In the genomic region with DNA sequence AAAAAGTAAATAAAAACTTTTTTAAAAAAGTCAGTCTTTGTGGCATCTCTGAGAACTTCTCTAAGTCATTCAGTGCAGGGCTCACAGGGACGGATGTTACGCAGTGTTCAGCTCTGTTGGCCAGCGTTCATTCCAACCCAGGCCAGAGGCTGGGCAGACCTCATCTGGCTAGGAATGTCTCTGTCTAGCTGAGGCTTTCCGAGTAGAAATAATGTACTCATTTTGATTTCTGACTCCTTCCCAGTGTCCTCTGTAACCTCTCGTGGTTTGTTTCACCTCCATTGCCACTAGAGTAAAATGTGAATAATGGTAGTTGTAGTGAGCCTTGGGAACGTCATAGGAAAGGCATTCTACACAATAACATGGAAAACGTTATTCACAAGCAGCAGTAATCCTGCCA, we compare ENCODE assay signal across 26 cellular contexts.
A peak's percentile ranks its signal among the peaks of the same experiment; 100 is the strongest.
DNase-seq lines count a peak whose midpoint lies in the region; ATAC-seq and TF ChIP-seq lines count a peak whose summit lies in the region.
"Had no signal": no experiment of that assay in that cellular context is flagged by ENCODE, and none has a peak within 500 bp of the region (broad histone marks: within the 10 kb centered on the region; RNA-seq: fewer than 3 reads in every experiment).

No MANE protein-coding gene starts in this region.

- 69 to 84% (median 74%) methylated on average over 7 of the region's 7 CpGs for WGBS in psoas muscle, 3 donors

- no peaks in the 10 kb centered on the region for H4K20me1 ChIP-seq in fibroblast of lung (ENCODE audit: control insufficient read depth, extremely low read depth, insufficient read depth, low read length)

- peak; percentile 64 for DNase-seq in EL
- peak; percentile 69 for DNase-seq in amniotic epithelial cell (ENCODE audit: low read depth)
- peak; percentile 46 to 93 for DNase-seq in fibroblast of lung (ENCODE audit: low read depth in 2 of 2)
- DNase-seq in psoas muscle, result no peak
- DNase-seq in iPS-NIHi7 (ENCODE audit: extremely low spot score), result no peak
- DNase-seq in NCI-H69 (lab: John Stamatoyannopoulos, UW), result no peak
- DNase-seq: activated CD4-positive, alpha-beta T cell treated with anti-CD3 and anti-CD28 coated beads for 48 hours; activated naive CD4-positive, alpha-beta T cell treated with anti-CD3 and anti-CD28 coated beads, Interleukin-2, amount 50 U/mL, for 16 hours; amniotic stem cell; CD8-positive, alpha-beta T cell; DMS 273 treated with DMSO at 0.1 percent for 48 hours; erythroblast; H7; left colon; NCI-H1694 treated with DMSO at 0.1 percent for 48 hours; NCI-H446; pancreas; right cardiac atrium; RPMI8226; SJCRH30; stimulated activated CD4-positive, alpha-beta T cell treated with anti-CD3 and anti-CD28 coated beads, Interleukin-1b, Interleukin-23, amount 100 ng/mL, for 48 hours; stimulated activated naive CD8-positive, alpha-beta T cell treated with anti-CD3 and anti-CD28 coated beads, Interleukin-15, Interleukin-2, amounts not matched to agents 100 U/mL and 50 U/mL, for 24 hours; SW 1271; WERI-Rb-1 had no signal

- ATAC-seq in psoas muscle (no peak), HG03432 (IDR thresholded peaks at IDR 0.05; ENCODE audit: unreplicated experiment) (no peak)
- ATAC-seq: CD8-positive, alpha-beta T cell; stimulated activated naive CD8-positive, alpha-beta T cell treated with anti-CD3 and anti-CD28 coated beads, Interleukin-15, Interleukin-2, amounts not matched to agents 100 U/mL and 50 U/mL, for 24 hours had no signal

- H3K4me3 ChIP-seq in fibroblast of lung (replicated peaks in 1 of 4; ENCODE audit: control extremely low read depth in 1 of 4, insufficient read depth in 1 of 4, low read depth in 3 of 4, low read length in 4 of 4), result no peak overlapping the region
- no peak overlapping the region for H3K4me3 ChIP-seq in psoas muscle
- H3K4me3 ChIP-seq: hepatocyte, pancreas, SJCRH30 had no signal

- H3K27ac ChIP-seq in fibroblast of lung (ENCODE audit: insufficient read depth, low read length) (no peak overlapping the region), psoas muscle (peak overlapping the region; percentile 27)
- H3K27ac ChIP-seq: hepatocyte, SJCRH30, WERI-Rb-1 had no signal

- H3K4me2 ChIP-seq in fibroblast of lung (ENCODE audit: extremely low read depth, insufficient read depth, low read length), result no peak overlapping the region
- H3K4me2 ChIP-seq: hepatocyte had no signal

- no peaks in the 10 kb centered on the region for H3K79me2 ChIP-seq in fibroblast of lung (ENCODE audit: control insufficient read depth, insufficient read depth, low read length)

- no peaks in the 10 kb centered on the region for H3K9me3 ChIP-seq in fibroblast of lung (ENCODE audit: control insufficient read depth, insufficient read depth, low read depth, low read length)
- no peaks in the 10 kb centered on the region for H3K9me3 ChIP-seq in psoas muscle
- H3K9me3 ChIP-seq: pancreas, SJCRH30 had no signal

- TF ChIP-seq CTCF in fibroblast of lung (conservative IDR thresholded peaks at IDR 0.05 in 1 of 2, IDR thresholded peaks at IDR 0.05 in 1 of 2; ENCODE audit: low read depth in 1 of 2, low read length in 2 of 2) (no peak), psoas muscle (IDR thresholded peaks at IDR 0.05) (no peak)

- no peak overlapping the region for H2AFZ ChIP-seq in fibroblast of lung (ENCODE audit: low read length)
- H2AFZ ChIP-seq: hepatocyte had no signal

- H3K36me3 ChIP-seq in fibroblast of lung (ENCODE audit: control insufficient read depth, insufficient read depth, low read length) (peaks cover 9% of the 10 kb centered on the region), psoas muscle (ENCODE audit: insufficient read depth in 1 of 2, low read depth in 1 of 2) (peaks cover 0 to 54% of the 10 kb centered on the region in 2 donors)

- no peak overlapping the region for H3K9ac ChIP-seq in fibroblast of lung (ENCODE audit: insufficient read depth, low read length)

- intact Hi-C loops in psoas muscle (cut with DNase I), result loop anchor here (5.0 to 10.0 kb wide), 8 partner anchors 36 to 623 kb away; no protein-coding TSS in a partner anchor

- H3K27me3 ChIP-seq in fibroblast of lung (ENCODE audit: control insufficient read depth, insufficient read depth, low read length) (no peaks in the 10 kb centered on the region), psoas muscle (ENCODE audit: insufficient read depth in 3 of 3, low read length in 2 of 3) (no peaks in the 10 kb centered on the region)
- H3K27me3 ChIP-seq: hepatocyte, pancreas, SJCRH30 had no signal

- H3K4me1 ChIP-seq in fibroblast of lung (ENCODE audit: control insufficient read depth, extremely low read depth, insufficient read depth, low read length) (peaks cover 2% of the 10 kb centered on the region), psoas muscle (peaks cover 18% of the 10 kb centered on the region)
- H3K4me1 ChIP-seq: SJCRH30 had no signal

Comparison
In these comparisons a context has a peak if more than half of its experiments do, and no peak if none do; other contexts are left out.
1. DNase-seq: peak in EL (single experiment), amniotic epithelial cell (single experiment) and fibroblast of lung (2 of 2); none in psoas muscle (0 of 2), iPS-NIHi7 (single experiment) and NCI-H69 (single experiment).